Comparison of ENCODE assay signal across 8 cellular contexts in the genomic region with DNA sequence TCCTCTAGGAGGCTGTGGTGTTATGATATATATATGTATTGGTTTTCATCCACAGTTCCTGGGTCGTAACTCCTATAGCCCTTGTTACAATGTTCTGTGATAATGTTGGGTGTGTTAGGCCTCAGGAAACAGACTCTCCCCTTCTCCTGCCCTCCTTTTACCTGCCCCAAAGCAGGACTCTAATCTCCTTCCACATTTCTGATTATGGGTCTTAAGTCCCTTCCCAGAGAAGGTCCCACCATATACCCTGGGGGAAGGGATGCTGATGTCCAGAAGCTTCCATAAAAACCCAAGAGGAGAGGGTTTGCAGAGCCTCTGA. TPM values are rescaled to one million over a fixed set of nuclear protein-coding genes. Genes with fewer than 3 reads are reported as not detected.
DNase-seq lines count a peak whose midpoint lies in the region; ATAC-seq, FAIRE-seq and TF ChIP-seq lines count a peak whose summit lies in the region.

No MANE protein-coding gene starts in this region.

- H3K4me3 ChIP-seq in Peyer's patch: peak overlapping the region; percentile 62 to 99 (median 74)
- peak overlapping the region; percentile 67 to 92 (median 74) for H3K4me3 ChIP-seq in esophagus squamous epithelium
- H3K4me3 ChIP-seq in gastrocnemius medialis: peak overlapping the region; percentile 69 to 88 (median 78)

- peaks cover 0 to 21% (median 0%) of the 10 kb centered on the region in 4 donors for H3K4me1 ChIP-seq in Peyer's patch
- peaks cover 9 to 45% (median 21%) of the 10 kb centered on the region in 3 donors for H3K4me1 ChIP-seq in esophagus squamous epithelium
- H3K4me1 ChIP-seq in gastrocnemius medialis: peaks cover 19% of the 10 kb centered on the region in 2 donors

- in situ Hi-C loops in gastrocnemius medialis (cut with MboI; ENCODE audit: low sequenced_read_pairs in 4 of 4): loop anchor here in 1 of 4 donors (25.0 kb wide), 1 partner anchor 202 kb away; the partner anchor contains the start of gene SCIMP

- intact Hi-C loops in esophagus squamous epithelium (cut with DNase I): no loop called here
- intact Hi-C loops in gastrocnemius medialis (cut with DNase I; ENCODE audit: low total_unique reads): loop anchor here (1.0 to 2.0 kb wide), 4 partner anchors 20 to 247 kb away; partner anchors contain the start of gene NUP88

- H3K27ac ChIP-seq in Peyer's patch: peak overlapping the region; percentile 55 to 87 (median 79)
- H3K27ac ChIP-seq in esophagus squamous epithelium: peak overlapping the region; percentile 70 to 89 (median 79)
- H3K27ac ChIP-seq in gastrocnemius medialis: peak overlapping the region; percentile 77 to 86 (median 83)

- no peaks in the 10 kb centered on the region for H3K27me3 ChIP-seq in Peyer's patch
- no peaks in the 10 kb centered on the region for H3K27me3 ChIP-seq in esophagus squamous epithelium
- no peaks in the 10 kb centered on the region for H3K27me3 ChIP-seq in gastrocnemius medialis

- DNase-seq in Peyer's patch (no peak), esophagus squamous epithelium (lab: John Stamatoyannopoulos, UW) (no peak), gastrocnemius medialis (no peak), NCI-H146 treated with DMSO at 0.1 percent for 48 hours (lab: John Stamatoyannopoulos, UW; ENCODE audit: unreplicated experiment) (no peak), urothelium cell line (ENCODE audit: low spot score) (no peak), T1000 (lab: John Stamatoyannopoulos, UW) (no peak)

- H3K36me3 ChIP-seq in Peyer's patch (peaks cover 0 to 30% (median 0%) of the 10 kb centered on the region in 3 donors), esophagus squamous epithelium (peaks cover 6 to 59% (median 24%) of the 10 kb centered on the region in 3 donors), gastrocnemius medialis (peaks cover 0 to 44% of the 10 kb centered on the region in 2 donors)

- no peak for TF ChIP-seq POLR2A in Peyer's patch (IDR thresholded peaks at IDR 0.05)
- no peak for TF ChIP-seq POLR2A in esophagus squamous epithelium (IDR thresholded peaks at IDR 0.05)
- TF ChIP-seq POLR2A in gastrocnemius medialis (IDR thresholded peaks at IDR 0.05): no peak

- 0 to 28% methylated on average over 1 of the region's 1 CpG for WGBS in esophagus squamous epithelium, 2 donors

- no peak for FAIRE-seq in urothelium cell line (lab: Jason Lieb, UNC)

- ATAC-seq in GM19324 (IDR thresholded peaks at IDR 0.05; ENCODE audit: low FRiP score, unreplicated experiment) (peak; percentile 4), gastrocnemius medialis (no peak), HG02840 (IDR thresholded peaks at IDR 0.05; ENCODE audit: low FRiP score, unreplicated experiment) (no peak)

- H3K9me3 ChIP-seq in Peyer's patch: no peaks in the 10 kb centered on the region
- H3K9me3 ChIP-seq in esophagus squamous epithelium: no peaks in the 10 kb centered on the region
- H3K9me3 ChIP-seq in gastrocnemius medialis: no peaks in the 10 kb centered on the region

- TF ChIP-seq CTCF in Peyer's patch (IDR thresholded peaks at IDR 0.05) (no peak), esophagus squamous epithelium (IDR thresholded peaks at IDR 0.05) (peak in 1 of 6 experiments; percentile 4), gastrocnemius medialis (IDR thresholded peaks at IDR 0.05 in 4 of 5, conservative IDR thresholded peaks at IDR 0.05 in 1 of 5) (peak in 3 of 5 experiments; percentile 11 to 33 (median 13))

RNA-seq across cellular contexts. Expression of gene C1QBP, which starts 0.5 kb away (rescaled TPM):
- total RNA-seq in Peyer's patch: 10 to 100 TPM; 54.2 to 86.6 (median 68.1) TPM
- total RNA-seq in esophagus squamous epithelium: 100 to 1,000 TPM; 163 to 327 (median 228) TPM
- total RNA-seq in gastrocnemius medialis: 100 to 1,000 TPM; 102 to 200 (median 134) TPM

RNA-seq across cellular contexts. Expression of gene RPAIN, which starts 19.4 kb away (rescaled TPM):
- total RNA-seq in Peyer's patch (10 to 100 TPM; 27.8 to 96.6 (median 49.6) TPM), esophagus squamous epithelium (10 to 100 TPM; 22.4 to 37.4 (median 29.8) TPM), gastrocnemius medialis (10 to 100 TPM; 45.3 to 66.7 (median 53.7) TPM)

RNA-seq across cellular contexts. Expression of gene NUP88, which starts 19.9 kb away (rescaled TPM):
- total RNA-seq in Peyer's patch (100 to 1,000 TPM in 2 of 4 donors, 10 to 100 TPM in 2; 62.7 to 220 (median 83.8) TPM), esophagus squamous epithelium (10 to 100 TPM; 35.7 to 79.5 (median 69.5) TPM), gastrocnemius medialis (100 to 1,000 TPM; 140 to 197 (median 166) TPM)

RNA-seq across cellular contexts. Expression of gene DHX33, which starts 29.4 kb away (rescaled TPM):
- total RNA-seq in Peyer's patch (10 to 100 TPM in 3 of 4 donors, 1 to 10 TPM in 1; 8.8 to 18.2 (median 11.5) TPM), esophagus squamous epithelium (10 to 100 TPM in 2 of 4 donors, 1 to 10 TPM in 2; 5.2 to 13.9 (median 8.8) TPM), gastrocnemius medialis (10 to 100 TPM in 2 of 4 donors, 1 to 10 TPM in 2; 5.9 to 10.9 (median 9.2) TPM)

RNA-seq across cellular contexts. Expression of gene DERL2, which starts 46.6 kb away (rescaled TPM):
- total RNA-seq in Peyer's patch: 10 to 100 TPM in 3 of 4 donors, 1 to 10 TPM in 1; 3.3 to 42.8 (median 36.1) TPM
- total RNA-seq in esophagus squamous epithelium: 10 to 100 TPM; 28.2 to 48.8 (median 38.1) TPM
- total RNA-seq in gastrocnemius medialis: 10 to 100 TPM; 26.5 to 33.9 (median 31.7) TPM

Comparison
In these comparisons a context has a peak if more than half of its experiments do, and no peak if none do; other contexts are left out.
1. CTCF ChIP-seq: peak in gastrocnemius medialis (3 of 5); none in Peyer's patch (0 of 6).
2. Peak in every context shown above with its lines, with median percentiles within 50 percentile points of each other: H3K27ac ChIP-seq and H3K4me3 ChIP-seq.